In the genomic region with DNA sequence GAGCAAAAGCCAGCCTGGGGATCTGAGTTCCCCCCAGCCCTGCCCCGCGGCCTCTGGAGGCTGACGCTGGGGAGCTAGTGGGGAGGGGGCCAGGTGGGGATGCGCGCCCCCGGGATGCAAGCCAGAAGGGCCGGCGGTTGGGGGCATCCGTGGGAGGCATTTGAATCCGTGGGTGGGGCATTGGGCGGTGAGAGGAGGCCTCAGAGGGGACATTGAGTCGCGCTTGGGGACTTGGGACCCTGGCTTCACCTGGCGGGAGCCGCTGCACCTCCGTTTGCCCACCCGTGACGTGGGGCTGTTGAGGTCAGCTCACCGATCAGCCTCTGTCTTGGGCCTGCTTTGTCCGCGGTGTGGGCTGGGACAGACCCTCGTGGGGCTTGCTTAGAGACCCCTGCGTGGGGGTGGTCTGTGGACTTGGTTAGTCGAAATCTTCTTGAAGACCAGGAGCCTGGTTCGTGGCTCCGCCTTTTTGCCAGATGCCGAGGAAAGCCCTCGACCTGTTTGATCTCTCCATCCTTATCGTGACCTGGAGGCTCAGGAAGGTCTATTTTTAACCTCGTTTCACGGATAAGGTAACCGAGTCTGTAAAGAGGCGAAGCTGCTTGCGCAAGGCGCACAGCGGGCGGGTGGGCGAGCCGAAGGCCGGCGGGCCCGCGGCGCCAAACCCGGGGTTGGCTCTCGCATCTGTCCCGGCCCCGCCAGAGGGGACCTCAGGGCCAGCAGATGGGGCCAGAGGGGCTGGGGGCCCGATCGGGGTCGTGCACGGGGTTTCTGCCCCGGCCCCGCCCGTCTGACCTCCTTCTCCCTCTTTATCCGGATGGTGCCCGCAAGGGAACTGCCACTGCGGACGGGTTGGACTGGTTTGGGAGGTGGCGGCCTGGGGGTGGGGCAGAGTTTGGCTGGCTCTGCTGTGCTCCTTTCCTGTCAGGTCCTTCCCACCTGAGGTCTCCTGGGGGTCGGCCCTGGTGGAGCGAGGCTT, we compare ENCODE assay signal across 8 cellular contexts. TPM values are rescaled to one million over a fixed set of nuclear protein-coding genes. Genes with fewer than 3 reads are reported as not detected.
DNase-seq lines count a peak whose midpoint lies in the region; ATAC-seq and TF ChIP-seq lines count a peak whose summit lies in the region.

No MANE protein-coding gene starts in this region.

- intact Hi-C loops in colonic mucosa (cut with DNase I): no loop called here

- H3K27ac ChIP-seq in HUES6 (ENCODE audit: low read depth, low read length) (no peak overlapping the region), colonic mucosa (no peak overlapping the region)

- H3K9ac ChIP-seq in HUES6 (ENCODE audit: low read length) (peak overlapping the region; percentile 8), colonic mucosa (ENCODE audit: low read depth in 2 of 2, low read length in 2 of 2) (peak overlapping the region; percentile 44 to 68)

- no peak for DNase-seq in AG10803 (ENCODE audit: low read depth)
- DNase-seq in colonic mucosa: peak; percentile 87
- no peak for DNase-seq in stimulated activated CD4-positive, alpha-beta T cell treated with anti-CD3 and anti-CD28 coated beads, Interleukin-2, amount 100 ng/mL, for 48 hours
- no peak for DNase-seq in NCI-H226
- no peak for DNase-seq in amniotic stem cell (lab: John Stamatoyannopoulos, UW)

- ATAC-seq in HG03354 (IDR thresholded peaks at IDR 0.05; ENCODE audit: poor library complexity, severe bottlenecking, unreplicated experiment): no peak

- H3K4me1 ChIP-seq in HUES6 (ENCODE audit: control insufficient read depth, insufficient read depth, low read length) (peaks cover 35% of the 10 kb centered on the region), colonic mucosa (peaks cover 4% of the 10 kb centered on the region), mononuclear cell (ENCODE audit: insufficient read depth, low read length) (peaks cover 80% of the 10 kb centered on the region)

- TF ChIP-seq CTCF in AG10803 (conservative IDR thresholded peaks at IDR 0.05; ENCODE audit: low read length) (no peak), colonic mucosa (IDR thresholded peaks at IDR 0.05) (no peak)

- H3K4me3 ChIP-seq in AG10803 (ENCODE audit: low read length) (peak overlapping the region; percentile 60), HUES6 (ENCODE audit: low read depth, low read length) (peak overlapping the region; percentile 78), colonic mucosa (peak overlapping the region; percentile 52), mononuclear cell (ENCODE audit: low read length) (peak overlapping the region; percentile 18)

- H3K36me3 ChIP-seq in HUES6 (ENCODE audit: control insufficient read depth, insufficient read depth, low read length): no peaks in the 10 kb centered on the region
- no peaks in the 10 kb centered on the region for H3K36me3 ChIP-seq in colonic mucosa

- H3K27me3 ChIP-seq in HUES6 (ENCODE audit: control insufficient read depth, insufficient read depth, low read length): peaks cover 50% of the 10 kb centered on the region
- H3K27me3 ChIP-seq in colonic mucosa: peaks cover 4% of the 10 kb centered on the region
- peaks cover 10% of the 10 kb centered on the region for H3K27me3 ChIP-seq in mononuclear cell (ENCODE audit: insufficient read depth, low read length)

- no peaks in the 10 kb centered on the region for H3K9me3 ChIP-seq in HUES6 (ENCODE audit: control insufficient read depth, insufficient read depth, low read depth, low read length)
- H3K9me3 ChIP-seq in colonic mucosa: no peaks in the 10 kb centered on the region
- no peaks in the 10 kb centered on the region for H3K9me3 ChIP-seq in mononuclear cell (ENCODE audit: low read depth, low read length)

RNA-seq across cellular contexts. Expression of a gene that starts 8.3 kb away (rescaled TPM):
- 10 to 100 TPM; 13.0 to 19.7 TPM for total RNA-seq in colonic mucosa
- total RNA-seq in mononuclear cell: 10.6 TPM

Comparison
In these comparisons a context has a peak if more than half of its experiments do, and no peak if none do; other contexts are left out.
1. H3K4me3 ChIP-seq: peak in every context shown above with its lines; median percentile 78 in HUES6; 60 in AG10803; 52 in colonic mucosa; 18 in mononuclear cell.